Comparison of ENCODE assay signal across 1 cellular context in the genomic region with DNA sequence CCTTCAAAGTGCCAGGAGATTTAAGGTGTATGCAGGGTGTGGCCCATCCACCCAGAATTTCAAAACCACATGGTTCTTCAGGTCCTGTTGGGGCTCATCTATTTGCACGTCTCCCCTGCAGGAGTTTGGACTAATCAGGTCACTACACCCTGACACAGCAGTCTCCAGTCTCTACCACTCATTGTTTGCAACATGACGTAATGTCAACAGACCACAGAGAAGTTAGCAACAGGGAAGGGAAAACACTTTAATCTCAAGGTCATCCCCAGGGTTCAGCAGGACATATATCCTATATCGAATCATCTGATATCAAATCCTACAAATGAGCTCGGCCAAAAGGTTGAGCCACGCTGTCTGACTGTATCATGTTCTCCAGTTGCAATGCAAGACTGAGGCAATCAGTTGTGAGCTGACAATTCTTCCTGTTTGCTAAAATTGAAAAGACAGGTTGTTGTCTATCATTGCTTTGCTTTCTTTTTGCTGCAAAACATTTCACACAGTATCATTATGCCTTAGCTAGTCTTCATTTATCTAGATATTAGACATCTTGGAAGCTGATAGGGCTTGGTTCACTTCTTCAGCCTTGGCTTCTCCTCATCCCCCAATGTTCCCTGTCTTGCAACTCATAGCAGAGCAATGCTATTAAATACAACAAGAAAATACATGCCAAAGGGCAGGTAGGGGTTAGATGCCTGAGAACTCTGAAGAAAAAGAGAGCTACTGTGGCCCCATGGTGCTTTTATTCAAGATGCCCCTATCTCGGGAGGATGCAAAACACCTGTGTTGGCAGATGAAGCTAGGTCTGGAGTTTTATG.
TF ChIP-seq lines count a peak whose summit lies in the region.

No MANE protein-coding gene starts in this region.

TF ChIP-seq in HepG2, 621 proteins besides CTCF, POLR2A, EP300 and RAD21 (continued from another document and continues in another):
- TF ChIP-seq, protein P1, sequence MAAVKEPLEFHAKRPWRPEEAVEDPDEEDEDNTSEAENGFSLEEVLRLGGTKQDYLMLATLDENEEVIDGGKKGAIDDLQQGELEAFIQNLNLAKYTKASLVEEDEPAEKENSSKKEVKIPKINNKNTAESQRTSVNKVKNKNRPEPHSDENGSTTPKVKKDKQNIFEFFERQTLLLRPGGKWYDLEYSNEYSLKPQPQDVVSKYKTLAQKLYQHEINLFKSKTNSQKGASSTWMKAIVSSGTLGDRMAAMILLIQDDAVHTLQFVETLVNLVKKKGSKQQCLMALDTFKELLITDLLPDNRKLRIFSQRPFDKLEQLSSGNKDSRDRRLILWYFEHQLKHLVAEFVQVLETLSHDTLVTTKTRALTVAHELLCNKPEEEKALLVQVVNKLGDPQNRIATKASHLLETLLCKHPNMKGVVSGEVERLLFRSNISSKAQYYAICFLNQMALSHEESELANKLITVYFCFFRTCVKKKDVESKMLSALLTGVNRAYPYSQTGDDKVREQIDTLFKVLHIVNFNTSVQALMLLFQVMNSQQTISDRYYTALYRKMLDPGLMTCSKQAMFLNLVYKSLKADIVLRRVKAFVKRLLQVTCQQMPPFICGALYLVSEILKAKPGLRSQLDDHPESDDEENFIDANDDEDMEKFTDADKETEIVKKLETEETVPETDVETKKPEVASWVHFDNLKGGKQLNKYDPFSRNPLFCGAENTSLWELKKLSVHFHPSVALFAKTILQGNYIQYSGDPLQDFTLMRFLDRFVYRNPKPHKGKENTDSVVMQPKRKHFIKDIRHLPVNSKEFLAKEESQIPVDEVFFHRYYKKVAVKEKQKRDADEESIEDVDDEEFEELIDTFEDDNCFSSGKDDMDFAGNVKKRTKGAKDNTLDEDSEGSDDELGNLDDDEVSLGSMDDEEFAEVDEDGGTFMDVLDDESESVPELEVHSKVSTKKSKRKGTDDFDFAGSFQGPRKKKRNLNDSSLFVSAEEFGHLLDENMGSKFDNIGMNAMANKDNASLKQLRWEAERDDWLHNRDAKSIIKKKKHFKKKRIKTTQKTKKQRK (IDR thresholded peaks at IDR 0.05; ENCODE audit: low read length): no peak
- TF ChIP-seq PCBP2 (optimal IDR thresholded peaks at IDR 0.05; ENCODE audit: low read depth, low read length, poor library complexity, severe bottlenecking): no peak
- no peak for TF ChIP-seq ZNF724P (CRISPR knock-in tag; IDR thresholded peaks at IDR 0.05; ENCODE audit: borderline replicate concordance)
- TF ChIP-seq SP1 (IDR thresholded peaks at IDR 0.05): no peak
- no peak for TF ChIP-seq SP1 (CRISPR knock-in tag; IDR thresholded peaks at IDR 0.05)
- TF ChIP-seq, protein P2, sequence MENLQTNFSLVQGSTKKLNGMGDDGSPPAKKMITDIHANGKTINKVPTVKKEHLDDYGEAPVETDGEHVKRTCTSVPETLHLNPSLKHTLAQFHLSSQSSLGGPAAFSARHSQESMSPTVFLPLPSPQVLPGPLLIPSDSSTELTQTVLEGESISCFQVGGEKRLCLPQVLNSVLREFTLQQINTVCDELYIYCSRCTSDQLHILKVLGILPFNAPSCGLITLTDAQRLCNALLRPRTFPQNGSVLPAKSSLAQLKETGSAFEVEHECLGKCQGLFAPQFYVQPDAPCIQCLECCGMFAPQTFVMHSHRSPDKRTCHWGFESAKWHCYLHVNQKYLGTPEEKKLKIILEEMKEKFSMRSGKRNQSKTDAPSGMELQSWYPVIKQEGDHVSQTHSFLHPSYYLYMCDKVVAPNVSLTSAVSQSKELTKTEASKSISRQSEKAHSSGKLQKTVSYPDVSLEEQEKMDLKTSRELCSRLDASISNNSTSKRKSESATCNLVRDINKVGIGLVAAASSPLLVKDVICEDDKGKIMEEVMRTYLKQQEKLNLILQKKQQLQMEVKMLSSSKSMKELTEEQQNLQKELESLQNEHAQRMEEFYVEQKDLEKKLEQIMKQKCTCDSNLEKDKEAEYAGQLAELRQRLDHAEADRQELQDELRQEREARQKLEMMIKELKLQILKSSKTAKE (CRISPR knock-in tag; IDR thresholded peaks at IDR 0.05; ENCODE audit: borderline replicate concordance): no peak
- TF ChIP-seq, protein P3, sequence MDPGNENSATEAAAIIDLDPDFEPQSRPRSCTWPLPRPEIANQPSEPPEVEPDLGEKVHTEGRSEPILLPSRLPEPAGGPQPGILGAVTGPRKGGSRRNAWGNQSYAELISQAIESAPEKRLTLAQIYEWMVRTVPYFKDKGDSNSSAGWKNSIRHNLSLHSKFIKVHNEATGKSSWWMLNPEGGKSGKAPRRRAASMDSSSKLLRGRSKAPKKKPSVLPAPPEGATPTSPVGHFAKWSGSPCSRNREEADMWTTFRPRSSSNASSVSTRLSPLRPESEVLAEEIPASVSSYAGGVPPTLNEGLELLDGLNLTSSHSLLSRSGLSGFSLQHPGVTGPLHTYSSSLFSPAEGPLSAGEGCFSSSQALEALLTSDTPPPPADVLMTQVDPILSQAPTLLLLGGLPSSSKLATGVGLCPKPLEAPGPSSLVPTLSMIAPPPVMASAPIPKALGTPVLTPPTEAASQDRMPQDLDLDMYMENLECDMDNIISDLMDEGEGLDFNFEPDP (CRISPR knock-in tag; conservative IDR thresholded peaks at IDR 0.05): no peak
- no peak for TF ChIP-seq ZNF33B (CRISPR knock-in tag; IDR thresholded peaks at IDR 0.05)
- no peak for TF ChIP-seq ZNF850 (CRISPR knock-in tag; conservative IDR thresholded peaks at IDR 0.05)
- TF ChIP-seq STAG1 (CRISPR knock-in tag; IDR thresholded peaks at IDR 0.05): peak; percentile 21
- no peak for TF ChIP-seq PCBP1 (IDR thresholded peaks at IDR 0.05; ENCODE audit: borderline replicate concordance, low read depth, low read length)
- no peak for TF ChIP-seq SRSF1 (optimal IDR thresholded peaks at IDR 0.05; ENCODE audit: low read depth, low read length)
- TF ChIP-seq FOXK1 (CRISPR knock-in tag; IDR thresholded peaks at IDR 0.05; ENCODE audit: borderline replicate concordance, low read depth): peak; percentile 89; the same call in 1 of the 2 replicates
- peak; percentile 40; the same call in 1 of the 2 replicates for TF ChIP-seq EHMT2 (IDR thresholded peaks at IDR 0.05; ENCODE audit: borderline replicate concordance, low read depth, low read length)
- TF ChIP-seq XBP1 (CRISPR knock-in tag; IDR thresholded peaks at IDR 0.05): no peak
- no peak for TF ChIP-seq ZFX (CRISPR knock-in tag; IDR thresholded peaks at IDR 0.05; ENCODE audit: low read depth)
- no peak for TF ChIP-seq ZNF337 (CRISPR knock-in tag; IDR thresholded peaks at IDR 0.05; ENCODE audit: borderline replicate concordance, low read depth)
- no peak for TF ChIP-seq PAX8 (CRISPR knock-in tag; IDR thresholded peaks at IDR 0.05; ENCODE audit: borderline replicate concordance)
- TF ChIP-seq, protein P4, sequence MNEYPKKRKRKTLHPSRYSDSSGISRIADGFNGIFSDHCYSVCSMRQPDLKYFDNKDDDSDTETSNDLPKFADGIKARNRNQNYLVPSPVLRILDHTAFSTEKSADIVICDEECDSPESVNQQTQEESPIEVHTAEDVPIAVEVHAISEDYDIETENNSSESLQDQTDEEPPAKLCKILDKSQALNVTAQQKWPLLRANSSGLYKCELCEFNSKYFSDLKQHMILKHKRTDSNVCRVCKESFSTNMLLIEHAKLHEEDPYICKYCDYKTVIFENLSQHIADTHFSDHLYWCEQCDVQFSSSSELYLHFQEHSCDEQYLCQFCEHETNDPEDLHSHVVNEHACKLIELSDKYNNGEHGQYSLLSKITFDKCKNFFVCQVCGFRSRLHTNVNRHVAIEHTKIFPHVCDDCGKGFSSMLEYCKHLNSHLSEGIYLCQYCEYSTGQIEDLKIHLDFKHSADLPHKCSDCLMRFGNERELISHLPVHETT (CRISPR knock-in tag; conservative IDR thresholded peaks at IDR 0.05): no peak
- TF ChIP-seq, protein P5, sequence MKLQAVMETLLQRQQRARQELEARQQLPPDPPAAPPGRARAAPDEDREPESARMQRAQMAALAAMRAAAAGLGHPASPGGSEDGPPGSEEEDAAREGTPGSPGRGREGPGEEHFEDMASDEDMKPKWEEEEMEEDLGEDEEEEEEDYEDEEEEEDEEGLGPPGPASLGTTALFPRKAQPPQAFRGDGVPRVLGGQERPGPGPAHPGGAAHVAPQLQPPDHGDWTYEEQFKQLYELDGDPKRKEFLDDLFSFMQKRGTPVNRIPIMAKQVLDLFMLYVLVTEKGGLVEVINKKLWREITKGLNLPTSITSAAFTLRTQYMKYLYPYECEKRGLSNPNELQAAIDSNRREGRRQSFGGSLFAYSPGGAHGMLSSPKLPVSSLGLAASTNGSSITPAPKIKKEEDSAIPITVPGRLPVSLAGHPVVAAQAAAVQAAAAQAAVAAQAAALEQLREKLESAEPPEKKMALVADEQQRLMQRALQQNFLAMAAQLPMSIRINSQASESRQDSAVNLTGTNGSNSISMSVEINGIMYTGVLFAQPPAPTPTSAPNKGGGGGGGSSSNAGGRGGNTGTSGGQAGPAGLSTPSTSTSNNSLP (IDR thresholded peaks at IDR 0.05; ENCODE audit: low read depth, low read length): peak; percentile 89
- TF ChIP-seq TEAD2 (CRISPR knock-in tag; IDR thresholded peaks at IDR 0.05): no peak
- TF ChIP-seq ZMYM3 (CRISPR knock-in tag; IDR thresholded peaks at IDR 0.05): 0 out of 2 replicates have a peak, but pooled peaks have one; percentile 19
- TF ChIP-seq, protein P6, sequence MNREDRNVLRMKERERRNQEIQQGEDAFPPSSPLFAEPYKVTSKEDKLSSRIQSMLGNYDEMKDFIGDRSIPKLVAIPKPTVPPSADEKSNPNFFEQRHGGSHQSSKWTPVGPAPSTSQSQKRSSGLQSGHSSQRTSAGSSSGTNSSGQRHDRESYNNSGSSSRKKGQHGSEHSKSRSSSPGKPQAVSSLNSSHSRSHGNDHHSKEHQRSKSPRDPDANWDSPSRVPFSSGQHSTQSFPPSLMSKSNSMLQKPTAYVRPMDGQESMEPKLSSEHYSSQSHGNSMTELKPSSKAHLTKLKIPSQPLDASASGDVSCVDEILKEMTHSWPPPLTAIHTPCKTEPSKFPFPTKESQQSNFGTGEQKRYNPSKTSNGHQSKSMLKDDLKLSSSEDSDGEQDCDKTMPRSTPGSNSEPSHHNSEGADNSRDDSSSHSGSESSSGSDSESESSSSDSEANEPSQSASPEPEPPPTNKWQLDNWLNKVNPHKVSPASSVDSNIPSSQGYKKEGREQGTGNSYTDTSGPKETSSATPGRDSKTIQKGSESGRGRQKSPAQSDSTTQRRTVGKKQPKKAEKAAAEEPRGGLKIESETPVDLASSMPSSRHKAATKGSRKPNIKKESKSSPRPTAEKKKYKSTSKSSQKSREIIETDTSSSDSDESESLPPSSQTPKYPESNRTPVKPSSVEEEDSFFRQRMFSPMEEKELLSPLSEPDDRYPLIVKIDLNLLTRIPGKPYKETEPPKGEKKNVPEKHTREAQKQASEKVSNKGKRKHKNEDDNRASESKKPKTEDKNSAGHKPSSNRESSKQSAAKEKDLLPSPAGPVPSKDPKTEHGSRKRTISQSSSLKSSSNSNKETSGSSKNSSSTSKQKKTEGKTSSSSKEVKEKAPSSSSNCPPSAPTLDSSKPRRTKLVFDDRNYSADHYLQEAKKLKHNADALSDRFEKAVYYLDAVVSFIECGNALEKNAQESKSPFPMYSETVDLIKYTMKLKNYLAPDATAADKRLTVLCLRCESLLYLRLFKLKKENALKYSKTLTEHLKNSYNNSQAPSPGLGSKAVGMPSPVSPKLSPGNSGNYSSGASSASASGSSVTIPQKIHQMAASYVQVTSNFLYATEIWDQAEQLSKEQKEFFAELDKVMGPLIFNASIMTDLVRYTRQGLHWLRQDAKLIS (CRISPR knock-in tag; IDR thresholded peaks at IDR 0.05): no peak
- 0 out of 2 replicates have a peak, but pooled peaks have one; percentile 33 for TF ChIP-seq ZNF205 (CRISPR knock-in tag; IDR thresholded peaks at IDR 0.05)
- no peak for TF ChIP-seq ZNF589 (CRISPR knock-in tag; conservative IDR thresholded peaks at IDR 0.05)
- TF ChIP-seq ASH2L (IDR thresholded peaks at IDR 0.05; ENCODE audit: insufficient read length, low read depth, low read length): no peak
- TF ChIP-seq ZSCAN9 (CRISPR knock-in tag; IDR thresholded peaks at IDR 0.05; ENCODE audit: borderline replicate concordance): no peak
- TF ChIP-seq NFE2 (CRISPR knock-in tag; IDR thresholded peaks at IDR 0.05): no peak
- peak; percentile 43; the same call in 1 of the 2 replicates for TF ChIP-seq BCL6 (CRISPR knock-in tag; IDR thresholded peaks at IDR 0.05)
- no peak for TF ChIP-seq ZNF552 (CRISPR knock-in tag; IDR thresholded peaks at IDR 0.05; ENCODE audit: borderline replicate concordance)
- no peak for TF ChIP-seq KDM5B (CRISPR knock-in tag; IDR thresholded peaks at IDR 0.05; ENCODE audit: borderline replicate concordance)
- no peak for TF ChIP-seq ZNF383 (CRISPR knock-in tag; IDR thresholded peaks at IDR 0.05; ENCODE audit: borderline replicate concordance)
- no peak for TF ChIP-seq ZNF883 (CRISPR knock-in tag; IDR thresholded peaks at IDR 0.05; ENCODE audit: not compliant biosample characterization)
- TF ChIP-seq ZNF207 (IDR thresholded peaks at IDR 0.05; ENCODE audit: borderline replicate concordance): no peak
- TF ChIP-seq, protein P7, sequence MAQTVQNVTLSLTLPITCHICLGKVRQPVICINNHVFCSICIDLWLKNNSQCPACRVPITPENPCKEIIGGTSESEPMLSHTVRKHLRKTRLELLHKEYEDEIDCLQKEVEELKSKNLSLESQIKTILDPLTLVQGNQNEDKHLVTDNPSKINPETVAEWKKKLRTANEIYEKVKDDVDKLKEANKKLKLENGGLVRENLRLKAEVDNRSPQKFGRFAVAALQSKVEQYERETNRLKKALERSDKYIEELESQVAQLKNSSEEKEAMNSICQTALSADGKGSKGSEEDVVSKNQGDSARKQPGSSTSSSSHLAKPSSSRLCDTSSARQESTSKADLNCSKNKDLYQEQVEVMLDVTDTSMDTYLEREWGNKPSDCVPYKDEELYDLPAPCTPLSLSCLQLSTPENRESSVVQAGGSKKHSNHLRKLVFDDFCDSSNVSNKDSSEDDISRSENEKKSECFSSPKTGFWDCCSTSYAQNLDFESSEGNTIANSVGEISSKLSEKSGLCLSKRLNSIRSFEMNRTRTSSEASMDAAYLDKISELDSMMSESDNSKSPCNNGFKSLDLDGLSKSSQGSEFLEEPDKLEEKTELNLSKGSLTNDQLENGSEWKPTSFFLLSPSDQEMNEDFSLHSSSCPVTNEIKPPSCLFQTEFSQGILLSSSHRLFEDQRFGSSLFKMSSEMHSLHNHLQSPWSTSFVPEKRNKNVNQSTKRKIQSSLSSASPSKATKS (CRISPR knock-in tag; IDR thresholded peaks at IDR 0.05): no peak
- no peak for TF ChIP-seq POLR2AphosphoS2 (IDR thresholded peaks at IDR 0.05; ENCODE audit: low read depth, low read length)
- no peak for TF ChIP-seq LCORL (IDR thresholded peaks at IDR 0.05)
- TF ChIP-seq LCORL (CRISPR knock-in tag; IDR thresholded peaks at IDR 0.05): 0 out of 2 replicates have a peak, but pooled peaks have one; percentile 73
- TF ChIP-seq YY1 (IDR thresholded peaks at IDR 0.05; ENCODE audit: insufficient read depth, insufficient replicate concordance, low read depth, low read length): no peak
- TF ChIP-seq NR1H2 (CRISPR knock-in tag; IDR thresholded peaks at IDR 0.05; ENCODE audit: borderline replicate concordance, low read depth): no peak
- TF ChIP-seq ZNF570 (CRISPR knock-in tag; IDR thresholded peaks at IDR 0.05; ENCODE audit: borderline replicate concordance): no peak
- no peak for TF ChIP-seq HNRNPL (IDR thresholded peaks at IDR 0.05; ENCODE audit: low read depth, low read length)
- TF ChIP-seq SUZ12 (IDR thresholded peaks at IDR 0.05; ENCODE audit: low read depth, low read length): no peak
- no peak for TF ChIP-seq RFXANK (CRISPR knock-in tag; IDR thresholded peaks at IDR 0.05)
- no peak for TF ChIP-seq SOX6 (IDR thresholded peaks at IDR 0.05)
- peak; percentile 91 for TF ChIP-seq SOX6 (CRISPR knock-in tag; IDR thresholded peaks at IDR 0.05)
- TF ChIP-seq ZNF17 (CRISPR knock-in tag; IDR thresholded peaks at IDR 0.05): no peak
